20 cellular contexts compared by ENCODE assay signal in the genomic region with DNA sequence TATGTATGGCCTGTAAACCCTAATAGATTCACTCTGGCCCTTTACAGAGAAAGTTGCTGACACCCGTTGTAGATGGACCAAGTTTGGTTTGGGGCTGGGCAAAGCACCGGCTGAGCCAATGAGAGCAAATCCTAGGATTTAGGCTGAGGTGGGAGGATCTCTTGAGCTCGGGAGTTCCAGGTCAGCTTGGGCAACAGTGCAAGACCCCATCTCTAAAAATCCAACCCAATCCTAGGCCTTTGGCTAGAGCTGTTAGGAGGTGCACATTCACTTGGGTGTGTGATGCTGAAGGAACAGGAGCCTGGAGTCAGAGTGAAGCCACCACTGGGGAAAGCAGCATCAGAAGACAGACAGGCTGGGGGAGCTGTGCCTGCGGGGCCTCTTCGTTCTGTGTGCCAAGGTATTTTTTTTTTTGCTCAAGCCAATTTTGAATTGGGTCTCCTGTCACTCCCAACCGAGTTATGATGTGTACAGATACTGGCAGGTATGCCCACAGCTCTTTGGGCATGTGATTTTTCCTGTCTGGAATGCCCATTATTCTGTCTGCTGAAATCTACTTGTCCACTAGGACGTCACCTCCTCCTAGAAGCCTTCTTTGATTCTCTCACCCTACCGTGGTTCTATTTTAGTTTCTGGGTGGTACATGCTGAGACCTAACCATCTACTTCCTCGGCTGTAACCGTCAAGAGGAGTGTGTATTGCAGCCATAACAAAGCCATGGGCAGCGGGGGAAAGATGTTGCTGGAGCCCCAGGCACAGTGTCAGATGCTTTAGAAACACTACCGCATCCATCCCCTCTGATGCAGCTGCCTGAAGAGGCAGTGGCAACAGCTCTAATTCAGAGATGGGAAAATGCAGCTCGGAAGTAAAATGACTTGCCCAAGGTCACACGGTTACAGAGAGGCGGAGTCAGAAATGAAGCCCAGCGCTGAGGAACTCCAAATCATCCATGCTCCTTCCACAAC. TPM values are rescaled to one million over a fixed set of nuclear protein-coding genes. Genes with fewer than 3 reads are reported as not detected.
A peak's percentile ranks its signal among the peaks of the same experiment; 100 is the strongest.
DNase-seq lines count a peak whose midpoint lies in the region; ATAC-seq, FAIRE-seq and TF ChIP-seq lines count a peak whose summit lies in the region.
"Had no signal": no experiment of that assay in that cellular context is flagged by ENCODE, and none has a peak within 500 bp of the region (broad histone marks: within the 10 kb centered on the region; RNA-seq: fewer than 3 reads in every experiment).

No MANE protein-coding gene starts in this region.

- H4K20me1 ChIP-seq in HepG2 (ENCODE audit: insufficient read depth, low read length), result no peaks in the 10 kb centered on the region
- no peaks in the 10 kb centered on the region; the same call in 1 of the 2 replicates for H4K20me1 ChIP-seq in PC-9 (ENCODE audit: insufficient read depth)

- no peak for TF ChIP-seq RAD21 in HepG2 (CRISPR knock-in tag; IDR thresholded peaks at IDR 0.05)

- WGBS in HepG2 (ENCODE audit: low lambda C conversion rate), result 85% methylated on average over 16 of the region's 16 CpGs
- 95% methylated on average over 6 of the region's 16 CpGs for WGBS in right lobe of liver (ENCODE audit: insufficient coverage, low coverage, low lambda C conversion rate, missing lambda C conversion rate)
- 90 to 91% methylated on average over 13 to 16 of the region's 16 CpGs for WGBS in endodermal cell (ENCODE audit: insufficient coverage in 1 of 2, insufficient read length in 1 of 2), 2 experiments

- TF ChIP-seq POLR2A in HepG2 (IDR thresholded peaks at IDR 0.05; ENCODE audit: insufficient read depth in 1 of 2, low read depth in 2 of 2, low read length in 2 of 2), result no peak
- no peak for TF ChIP-seq POLR2A in right lobe of liver (IDR thresholded peaks at IDR 0.05)

- no peaks in the 10 kb centered on the region for H3K27me3 Mint-ChIP-seq in endodermal cell (ENCODE audit: insufficient read depth)
- H3K27me3 Mint-ChIP-seq: CD4-positive, alpha-beta memory T cell had no signal

- H3F3A ChIP-seq in PC-9 (ENCODE audit: insufficient read depth, low read depth), result no peaks in the 10 kb centered on the region

- ATAC-seq in HepG2 (no peak), right lobe of liver (no peak), HG03460 (IDR thresholded peaks at IDR 0.05; ENCODE audit: unreplicated experiment) (no peak), GM19023 (IDR thresholded peaks at IDR 0.05; ENCODE audit: unreplicated experiment) (no peak)

- in situ Hi-C loops in HepG2 (cut with HindIII; ENCODE audit: extremely low pct_ligation_motif_present, low pct_unique_long_range_greater_than_20kb), result no loop called here

- POLR2A ChIA-PET in HepG2 (lab: Yijun Ruan, JAX) (no interaction called here), PC-9 (lab: Charles Lee; ENCODE audit: unreplicated experiment) (no interaction called here)

- BruUV-seq in HepG2 (replicated peaks; lab: Mats Ljungman, UMichigan) (no TSS peak), PC-9 (replicated peaks; lab: Mats Ljungman, UMichigan) (TSS peak; percentile 14)

- no peak for TF ChIP-seq EP300 in HepG2 (IDR thresholded peaks at IDR 0.05; ENCODE audit: low read depth in 2 of 2, low read length in 2 of 2)
- no peak for TF ChIP-seq EP300 in HepG2 (CRISPR knock-in tag; IDR thresholded peaks at IDR 0.05; ENCODE audit: borderline replicate concordance)

- peaks cover 10% of the 10 kb centered on the region for H3K4me1 Mint-ChIP-seq in endodermal cell

- H3K4me1 ChIP-seq in HepG2 (ENCODE audit: insufficient read depth, low read length) (peaks cover 15% of the 10 kb centered on the region), right lobe of liver (peaks cover 0 to 9% (median 4%) of the 10 kb centered on the region in 4 donors), PC-9 (replicated peaks; ENCODE audit: insufficient read depth) (no peaks in the 10 kb centered on the region), endodermal cell (ENCODE audit: control insufficient read depth, insufficient read depth, low read length) (no peaks in the 10 kb centered on the region)

- H3K9me3 ChIP-seq in HepG2 (ENCODE audit: low read length), result no peaks in the 10 kb centered on the region
- no peaks in the 10 kb centered on the region for H3K9me3 ChIP-seq in right lobe of liver
- no peaks in the 10 kb centered on the region for H3K9me3 ChIP-seq in PC-9 (ENCODE audit: insufficient read depth, low read depth)
- no peaks in the 10 kb centered on the region for H3K9me3 ChIP-seq in endodermal cell (ENCODE audit: control insufficient read depth, low read length)

- DNase-seq in HepG2 (ENCODE audit: low spot score) (no peak), right lobe of liver (no peak), PC-9 (no peak), endodermal cell (no peak), NOMO-1 treated with dmso at 0.1 percent for 144 hours (lab: John Stamatoyannopoulos, UW; ENCODE audit: unreplicated experiment) (no peak)
- DNase-seq: 8988T; ACHN; C1 segment of cervical spinal cord; CD4-positive, alpha-beta memory T cell; DMS153; DMS79 treated with DMSO at 0.1 percent for 48 hours; GDM1; GOT3; HCEC 1CT; IMR-90 had no signal

- H3K27ac ChIP-seq in HepG2 (ENCODE audit: extremely low read length, insufficient read depth, low read length) (no peak overlapping the region), right lobe of liver (no peak overlapping the region), PC-9 (no peak overlapping the region), endodermal cell (ENCODE audit: low read depth, low read length) (no peak overlapping the region)

- H3K4me3 ChIP-seq in HepG2 (replicated peaks in 1 of 3; ENCODE audit: insufficient read depth in 1 of 3, low read depth in 2 of 3, low read length in 3 of 3) (no peak overlapping the region), right lobe of liver (no peak overlapping the region), PC-9 (no peak overlapping the region), endodermal cell (ENCODE audit: low read length) (no peak overlapping the region)

- H3K4me3 Mint-ChIP-seq in endodermal cell, result no peak overlapping the region
- H3K4me3 Mint-ChIP-seq: CD4-positive, alpha-beta memory T cell had no signal

- no peak for FAIRE-seq in HepG2 (lab: Jason Lieb, UNC)
- FAIRE-seq: D721Med, GM12892, GM19239 had no signal

- peaks cover 16% of the 10 kb centered on the region for H3K36me3 Mint-ChIP-seq in endodermal cell (ENCODE audit: low read depth)

- H3K9ac ChIP-seq in HepG2 (ENCODE audit: insufficient read depth, low read depth, low read length), result no peak overlapping the region
- H3K9ac ChIP-seq in endodermal cell (ENCODE audit: extremely low read depth, low read length, poor library complexity, severe bottlenecking), result no peak overlapping the region

- H3K9me3 Mint-ChIP-seq in endodermal cell, result no peaks in the 10 kb centered on the region

- no peaks in the 10 kb centered on the region for H3K9me2 ChIP-seq in PC-9 (ENCODE audit: insufficient read depth)

- CTCF ChIA-PET in HepG2 (lab: Yijun Ruan, JAX; ENCODE audit: low intra/inter-chr PET ratio, low total read pairs) (no interaction called here), PC-9 (lab: Charles Lee) (no interaction called here)

- H2AFZ ChIP-seq in HepG2 (ENCODE audit: low read length), result no peak overlapping the region
- no peak overlapping the region for H2AFZ ChIP-seq in PC-9

- no peak overlapping the region for H3K4me2 ChIP-seq in HepG2 (ENCODE audit: low read depth, low read length)
- no peak overlapping the region for H3K4me2 ChIP-seq in PC-9

- H3K36me3 ChIP-seq in HepG2 (replicated peaks in 1 of 2; ENCODE audit: control insufficient read depth in 1 of 2, insufficient read depth in 2 of 2, low read length in 2 of 2) (peaks cover 9 to 14% of the 10 kb centered on the region in 2 experiments), right lobe of liver (no peaks in the 10 kb centered on the region), PC-9 (ENCODE audit: low read depth) (no peaks in the 10 kb centered on the region), endodermal cell (ENCODE audit: control insufficient read depth, insufficient read depth, low read length) (peaks cover 8% of the 10 kb centered on the region)

- intact Hi-C loops in HepG2 (cut with micrococcal nuclease; ENCODE audit: unreplicated experiment) (no loop called here), right lobe of liver (cut with DNase I) (no loop called here), PC-9 (cut with micrococcal nuclease; ENCODE audit: unreplicated experiment) (no loop called here)

- no peak for TF ChIP-seq CTCF in HepG2 (CRISPR knock-in tag; IDR thresholded peaks at IDR 0.05)
- no peak for TF ChIP-seq CTCF in right lobe of liver (IDR thresholded peaks at IDR 0.05)
- no peak for TF ChIP-seq CTCF in PC-9 (conservative IDR thresholded peaks at IDR 0.05)
- peak; percentile 40 for TF ChIP-seq CTCF in endodermal cell (conservative IDR thresholded peaks at IDR 0.05)

- H3K79me2 ChIP-seq in HepG2 (ENCODE audit: insufficient read depth, low read length) (no peaks in the 10 kb centered on the region), PC-9 (ENCODE audit: low read depth) (no peaks in the 10 kb centered on the region)

- H3K27me3 ChIP-seq in HepG2 (ENCODE audit: control insufficient read depth in 1 of 2, insufficient read depth in 2 of 2, low read length in 2 of 2) (no peaks in the 10 kb centered on the region), right lobe of liver (no peaks in the 10 kb centered on the region), PC-9 (ENCODE audit: insufficient read depth, low read depth) (no peaks in the 10 kb centered on the region), endodermal cell (ENCODE audit: control insufficient read depth, insufficient read depth, low read length, poor library complexity, severe bottlenecking) (no peaks in the 10 kb centered on the region)

- H3K27ac Mint-ChIP-seq in endodermal cell, result no peak overlapping the region

RNA-seq across cellular contexts. Expression of a gene that starts 54.0 kb away (rescaled TPM):
- total RNA-seq in HepG2 (2016; rRNA removed; fragmentation: Illumina TruSeq; extraction: Trizol) (39.8 and 51.7 TPM in 2 replicates), right lobe of liver (10 to 100 TPM in 4 of 6 experiments, 1 to 10 TPM in 2; 8.6 to 14.3 (median 11.3) TPM), PC-9 (2021) (29.1 and 34.2 TPM in 2 replicates), endodermal cell (10 to 100 TPM; 37.5 to 56.2 TPM)
- 4.3 and 5.3 TPM in 2 replicates for total RNA-seq in HepG2 (2016; cell fraction: cytosol; rRNA removed; fragmentation: Illumina TruSeq; extraction: Trizol; ENCODE audit: low read depth)
- 39.0 and 48.3 TPM in 2 replicates for total RNA-seq in HepG2 (2016; cell fraction: insoluble cytoplasmic fraction; rRNA removed; fragmentation: Illumina TruSeq; extraction: Trizol)
- total RNA-seq in HepG2 (2016; cell fraction: membrane; rRNA removed; fragmentation: Illumina TruSeq; extraction: Trizol), result 12.1 and 12.8 TPM in 2 replicates
- total RNA-seq in HepG2 (2016; cell fraction: nucleus; rRNA removed; fragmentation: Illumina TruSeq; extraction: Trizol), result 53.4 and 63.7 TPM in 2 replicates
- polyA plus RNA-seq in HepG2 (2011; rRNA removed), result 21.5 and 22.9 TPM in 2 replicates
- 15.4 and 16.2 TPM in 2 replicates for polyA plus RNA-seq in HepG2 (2011; cell fraction: cytosol; rRNA removed)
- 16.1 and 18.5 TPM in 2 replicates for polyA plus RNA-seq in HepG2 (2011; cell fraction: nucleus; rRNA removed)
- polyA plus RNA-seq in HepG2 (2012), result 15.4 and 20.9 TPM in 2 replicates
- 2.1 and 2.4 TPM in 2 replicates for polyA plus RNA-seq in HepG2 (2016; cell fraction: cytosol; fragmentation: Illumina TruSeq; extraction: Trizol; ENCODE audit: low read depth)
- 23.2 and 30.3 TPM in 2 replicates for polyA plus RNA-seq in HepG2 (2016; cell fraction: insoluble cytoplasmic fraction; fragmentation: Illumina TruSeq; extraction: Trizol; ENCODE audit: low read depth)
- 3.8 and 4.7 TPM in 2 replicates for polyA plus RNA-seq in HepG2 (2016; cell fraction: membrane; fragmentation: Illumina TruSeq; extraction: Trizol; ENCODE audit: low read depth)
- 32.5 and 34.5 TPM in 2 replicates for polyA plus RNA-seq in HepG2 (2016; cell fraction: nucleus; fragmentation: Illumina TruSeq; extraction: Trizol; ENCODE audit: insufficient read depth, low read depth)
- 67.8 and 87.6 TPM in 2 replicates for polyA minus RNA-seq in HepG2 (2011; rRNA and poly(A)+ RNA removed; ENCODE audit: low replicate concordance)
- polyA minus RNA-seq in HepG2 (2011; cell fraction: cytosol; rRNA and poly(A)+ RNA removed), result 20.3 and 23.7 TPM in 2 replicates
- polyA minus RNA-seq in HepG2 (2011; cell fraction: nucleus; rRNA and poly(A)+ RNA removed), result 72.5 and 93.6 TPM in 2 replicates
- polyA plus RNA-seq in endodermal cell (2013, experiment 1 of 2), result 46.2 TPM
- polyA plus RNA-seq in endodermal cell (2013, experiment 2 of 2), result 37.1 TPM

RNA-seq across cellular contexts. Expression of a gene that starts 54.2 kb away (rescaled TPM):
- total RNA-seq in HepG2 (2016; rRNA removed; fragmentation: Illumina TruSeq; extraction: Trizol) (41.5 and 45.6 TPM in 2 replicates), right lobe of liver (100 to 1,000 TPM in 1 of 6 experiments, 10 to 100 TPM in 5; 25.0 to 153 (median 37.9) TPM), PC-9 (2021) (55.1 and 60.1 TPM in 2 replicates), endodermal cell (10 to 100 TPM; 22.1 to 29.6 TPM)
- total RNA-seq in HepG2 (2016; cell fraction: cytosol; rRNA removed; fragmentation: Illumina TruSeq; extraction: Trizol; ENCODE audit: low read depth), result 88.9 and 116 TPM in 2 replicates
- total RNA-seq in HepG2 (2016; cell fraction: insoluble cytoplasmic fraction; rRNA removed; fragmentation: Illumina TruSeq; extraction: Trizol), result 39.5 and 44.6 TPM in 2 replicates
- 25.9 and 26.4 TPM in 2 replicates for total RNA-seq in HepG2 (2016; cell fraction: membrane; rRNA removed; fragmentation: Illumina TruSeq; extraction: Trizol)
- 54.7 and 73.0 TPM in 2 replicates for total RNA-seq in HepG2 (2016; cell fraction: nucleus; rRNA removed; fragmentation: Illumina TruSeq; extraction: Trizol)
- 29.7 and 31.1 TPM in 2 replicates for polyA plus RNA-seq in HepG2 (2011; rRNA removed)
- polyA plus RNA-seq in HepG2 (2011; cell fraction: cytosol; rRNA removed), result 16.3 and 23.0 TPM in 2 replicates
- 23.9 and 28.8 TPM in 2 replicates for polyA plus RNA-seq in HepG2 (2011; cell fraction: nucleus; rRNA removed)
- polyA plus RNA-seq in HepG2 (2012), result 25.6 and 28.2 TPM in 2 replicates
- 1.9 and 2.1 TPM in 2 replicates for polyA plus RNA-seq in HepG2 (2016; cell fraction: cytosol; fragmentation: Illumina TruSeq; extraction: Trizol; ENCODE audit: low read depth)
- polyA plus RNA-seq in HepG2 (2016; cell fraction: insoluble cytoplasmic fraction; fragmentation: Illumina TruSeq; extraction: Trizol; ENCODE audit: low read depth), result 40.0 and 47.0 TPM in 2 replicates
- 7.1 and 7.5 TPM in 2 replicates for polyA plus RNA-seq in HepG2 (2016; cell fraction: membrane; fragmentation: Illumina TruSeq; extraction: Trizol; ENCODE audit: low read depth)
- polyA plus RNA-seq in HepG2 (2016; cell fraction: nucleus; fragmentation: Illumina TruSeq; extraction: Trizol; ENCODE audit: insufficient read depth, low read depth), result 61.9 and 76.1 TPM in 2 replicates
- 39.2 and 72.4 TPM in 2 replicates for polyA minus RNA-seq in HepG2 (2011; rRNA and poly(A)+ RNA removed; ENCODE audit: low replicate concordance)
- polyA minus RNA-seq in HepG2 (2011; cell fraction: cytosol; rRNA and poly(A)+ RNA removed), result 36.2 and 48.9 TPM in 2 replicates
- polyA minus RNA-seq in HepG2 (2011; cell fraction: nucleus; rRNA and poly(A)+ RNA removed), result 98.0 and 104 TPM in 2 replicates
- polyA plus RNA-seq in endodermal cell (2013, experiment 1 of 2), result 31.6 TPM
- polyA plus RNA-seq in endodermal cell (2013, experiment 2 of 2), result 27.7 TPM
